Comparison of ENCODE assay signal across 10 cellular contexts in the genomic region with DNA sequence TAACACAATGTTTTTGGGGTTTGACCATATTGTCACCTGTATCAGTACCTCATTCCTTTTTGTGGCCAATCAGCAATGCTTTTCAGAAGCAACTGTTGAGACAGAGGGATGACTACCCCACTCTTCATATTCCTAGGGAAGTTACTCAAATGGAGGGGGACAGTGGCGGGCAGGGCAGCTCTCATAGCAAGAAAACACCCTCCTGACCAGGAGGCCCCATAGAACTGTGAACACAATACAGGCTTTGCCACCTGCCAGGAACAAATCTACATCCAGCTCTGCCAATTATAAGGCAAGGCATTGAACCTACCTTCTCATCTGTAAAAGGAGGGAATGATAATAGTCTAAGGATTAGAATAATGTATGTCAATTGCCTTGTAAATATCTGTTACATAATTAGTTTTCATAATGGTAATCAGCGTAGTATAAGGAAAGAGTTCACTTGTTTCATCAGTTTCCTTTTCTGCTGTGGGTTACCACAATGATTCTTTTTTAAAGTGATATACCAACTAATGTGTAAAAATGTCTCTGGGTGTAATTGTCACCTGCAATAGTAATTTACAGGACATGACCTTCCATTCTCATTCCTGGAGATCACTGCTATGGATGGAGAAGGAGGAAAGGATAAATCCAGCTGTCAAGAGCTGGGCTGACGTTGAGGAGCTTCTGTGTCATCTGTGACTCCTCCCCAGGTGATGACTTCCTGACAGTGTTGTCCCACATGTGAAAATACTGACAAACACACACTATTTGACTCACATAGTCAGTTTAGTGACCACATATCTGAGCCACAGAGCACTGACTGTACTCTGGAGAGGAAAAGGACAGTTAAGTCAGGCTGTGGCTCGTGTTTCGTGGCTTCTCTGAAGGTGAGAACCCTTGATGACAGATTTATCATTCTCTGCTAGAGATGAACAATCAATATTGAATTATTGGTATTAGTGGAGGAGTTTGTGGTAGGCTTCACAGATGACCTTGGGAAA. TPM values are rescaled to one million over a fixed set of nuclear protein-coding genes. Genes with fewer than 3 reads are reported as not detected.
DNase-seq lines count a peak whose midpoint lies in the region; ATAC-seq, FAIRE-seq and TF ChIP-seq lines count a peak whose summit lies in the region.
"Had no signal": no experiment of that assay in that cellular context is flagged by ENCODE, and none has a peak within 500 bp of the region (broad histone marks: within the 10 kb centered on the region; RNA-seq: fewer than 3 reads in every experiment).

No MANE protein-coding gene starts in this region.

- H3K36me3 ChIP-seq in uterus (no peaks in the 10 kb centered on the region), endodermal cell (ENCODE audit: control insufficient read depth, insufficient read depth, low read length) (no peaks in the 10 kb centered on the region)
- H3K36me3 ChIP-seq: upper lobe of left lung had no signal

- H3K9me3 ChIP-seq in uterus: no peaks in the 10 kb centered on the region
- H3K9me3 ChIP-seq in endodermal cell (ENCODE audit: control insufficient read depth, low read length): no peaks in the 10 kb centered on the region
- H3K9me3 ChIP-seq: upper lobe of left lung had no signal

- intact Hi-C loops in uterus (cut with DNase I; ENCODE audit: low total_unique reads): no loop called here

- WGBS in endodermal cell (ENCODE audit: insufficient coverage in 1 of 2, insufficient read length in 1 of 2), 2 experiments: 92% methylated on average over 4 to 5 of the region's 5 CpGs

- no peaks in the 10 kb centered on the region for H3K9me3 Mint-ChIP-seq in endodermal cell

- H3K4me3 ChIP-seq in GM12865 (ENCODE audit: low read depth, low read length) (peak overlapping the region; percentile 20; the same call in 1 of the 2 replicates), uterus (no peak overlapping the region), endodermal cell (ENCODE audit: low read length) (no peak overlapping the region)
- H3K4me3 ChIP-seq: upper lobe of left lung had no signal

- peak; percentile 87 for ATAC-seq in GM21786 (IDR thresholded peaks at IDR 0.05; ENCODE audit: unreplicated experiment)

- TF ChIP-seq CTCF in GM12865 (IDR thresholded peaks at IDR 0.05; ENCODE audit: insufficient read depth, low read depth, low read length, missing control alignments): no peak
- TF ChIP-seq CTCF in uterus (IDR thresholded peaks at IDR 0.05): no peak
- TF ChIP-seq CTCF in endodermal cell (conservative IDR thresholded peaks at IDR 0.05): no peak

- H3K36me3 Mint-ChIP-seq in endodermal cell (ENCODE audit: low read depth): no peaks in the 10 kb centered on the region

- DNase-seq in GM12865 (ENCODE audit: low read depth): peak; percentile 91
- peak; percentile 57 for DNase-seq in RCC 7860 (ENCODE audit: low spot score)
- DNase-seq in activated naive CD8-positive, alpha-beta T cell treated with anti-CD3 and anti-CD28 coated beads, Interleukin-2, amount 50 U/mL, for 16 hours (ENCODE audit: low read depth, low spot score): peak; percentile 32
- peak; percentile 36 for DNase-seq in stimulated activated CD8-positive, alpha-beta memory T cell treated with anti-CD3 and anti-CD28 coated beads, Interleukin-4, amount 100 ng/mL, for 24 hours (ENCODE audit: low read depth)
- no peak for DNase-seq in medulla oblongata (ENCODE audit: extremely low spot score)
- DNase-seq in uterus: no peak
- DNase-seq in endodermal cell: no peak

- peaks cover 54% of the 10 kb centered on the region for H3K4me1 Mint-ChIP-seq in endodermal cell

- no peak for TF ChIP-seq POLR2A in uterus (IDR thresholded peaks at IDR 0.05)

- no peaks in the 10 kb centered on the region for H3K4me1 ChIP-seq in uterus
- H3K4me1 ChIP-seq in endodermal cell (ENCODE audit: control insufficient read depth, insufficient read depth, low read length): peaks cover 5% of the 10 kb centered on the region

- peaks cover 10% of the 10 kb centered on the region for H3K27me3 Mint-ChIP-seq in endodermal cell (ENCODE audit: insufficient read depth)

- H3K9ac ChIP-seq in endodermal cell (ENCODE audit: extremely low read depth, low read length, poor library complexity, severe bottlenecking): no peak overlapping the region

- no peak overlapping the region for H3K27ac Mint-ChIP-seq in endodermal cell

- FAIRE-seq in RCC 7860 (lab: Jason Lieb, UNC): no peak

- H3K27ac ChIP-seq in uterus: no peak overlapping the region
- H3K27ac ChIP-seq in endodermal cell (ENCODE audit: low read depth, low read length): no peak overlapping the region
- H3K27ac ChIP-seq: epithelial cell of prostate had no signal

- H3K27me3 ChIP-seq in uterus (no peaks in the 10 kb centered on the region), endodermal cell (ENCODE audit: control insufficient read depth, insufficient read depth, low read length, poor library complexity, severe bottlenecking) (no peaks in the 10 kb centered on the region)
- H3K27me3 ChIP-seq: upper lobe of left lung had no signal

- no peak overlapping the region for H3K4me3 Mint-ChIP-seq in endodermal cell

RNA-seq across cellular contexts. Expression of a gene that starts 13.4 kb away (rescaled TPM):
- total RNA-seq in uterus (under 1 TPM in 2 of 4 donors, not detected in 2; 0.18 to 0.41 TPM), endodermal cell (1 to 10 TPM; 1.6 to 4.2 TPM)
- polyA plus RNA-seq in endodermal cell (2013, experiment 1 of 2): 7.4 TPM
- 7.8 TPM for polyA plus RNA-seq in endodermal cell (2013, experiment 2 of 2)

RNA-seq across cellular contexts. Expression of a gene that starts 55.8 kb away (rescaled TPM):
- 10 to 100 TPM; 22.1 to 51.4 (median 30.5) TPM for total RNA-seq in uterus
- 10 to 100 TPM; 14.0 to 22.1 TPM for total RNA-seq in endodermal cell
- polyA plus RNA-seq in endodermal cell (2013, experiment 1 of 2): 20.9 TPM
- 20.2 TPM for polyA plus RNA-seq in endodermal cell (2013, experiment 2 of 2)

Comparison
In these comparisons a context has a peak if more than half of its experiments do, and no peak if none do; other contexts are left out.
1. DNase-seq: peak in GM12865 (single experiment), RCC 7860 (single experiment), activated naive CD8-positive, alpha-beta T cell treated with anti-CD3 and anti-CD28 coated beads, Interleukin-2, amount 50 U/mL, for 16 hours (single experiment) and stimulated activated CD8-positive, alpha-beta memory T cell treated with anti-CD3 and anti-CD28 coated beads, Interleukin-4, amount 100 ng/mL, for 24 hours (single experiment); none in medulla oblongata (single experiment), uterus (0 of 2) and endodermal cell (single experiment).